Comparison of ENCODE assay signal across 8 cellular contexts in genomic region chr11:73307323-73308002, GRCh38. TPM values are rescaled to one million over a fixed set of nuclear protein-coding genes. Genes with fewer than 3 reads are reported as not detected.
DNase-seq lines count a peak whose midpoint lies in the region; ATAC-seq, FAIRE-seq and TF ChIP-seq lines count a peak whose summit lies in the region.

No MANE protein-coding gene starts in this region.

- CTCF ChIA-PET in Panc1 (lab: Charles Lee) = interaction anchor here (0.6 to 3.4 kb wide), 20 partner anchors 9 to 1101 kb away, joined by 3 to 55 read pairs (median 6); no protein-coding TSS in a partner anchor
- CTCF ChIA-PET in naive thymus-derived CD4-positive, alpha-beta T cell (lab: Charles Lee) = interaction anchor here (0.9 to 4.1 kb wide), 5 partner anchors 9 to 295 kb away, joined by 3 to 28 read pairs (median 4); no protein-coding TSS in a partner anchor

- H3K9me3 Mint-ChIP-seq in naive thymus-derived CD4-positive, alpha-beta T cell = peaks cover 0 to 3% (median 0%) of the 10 kb centered on the region in 11 donors
- no peaks in the 10 kb centered on the region for H3K9me3 Mint-ChIP-seq in stimulated activated memory B cell treated with anti-CD40 and anti-IgM and Interleukin-4, amounts not matched to agents 10 μg/mL and 1 μg/mL and 100 μg/mL, for 72 hours

- no peaks in the 10 kb centered on the region for H3K27me3 ChIP-seq in Panc1 (ENCODE audit: control insufficient read depth, insufficient read depth, low read length)
- H3K27me3 ChIP-seq in naive thymus-derived CD4-positive, alpha-beta T cell (ENCODE audit: control insufficient read depth in 2 of 2, insufficient read depth in 2 of 2, low read length in 2 of 2) = peaks cover 0 to 4% of the 10 kb centered on the region in 2 donors

- peaks cover 31% of the 10 kb centered on the region for H3K4me1 ChIP-seq in Panc1 (ENCODE audit: control insufficient read depth, insufficient read depth, low read length)
- H3K4me1 ChIP-seq in naive thymus-derived CD4-positive, alpha-beta T cell (ENCODE audit: control insufficient read depth in 2 of 2, insufficient read depth in 2 of 2, low read length in 2 of 2) = peaks cover 4 to 5% of the 10 kb centered on the region in 2 donors

- TF ChIP-seq CTCF in D721Med (IDR thresholded peaks at IDR 0.05; ENCODE audit: insufficient read depth, missing control alignments) (peak; percentile 94), Panc1 (IDR thresholded peaks at IDR 0.05) (peak; percentile 93; the same call in 1 of the 2 replicates)

- FAIRE-seq in D721Med (lab: Jason Lieb, UNC) = no peak

- H3K4me3 Mint-ChIP-seq in naive thymus-derived CD4-positive, alpha-beta T cell = peak overlapping the region; percentile 83 to 95 (median 91)
- H3K4me3 Mint-ChIP-seq in stimulated activated memory B cell treated with anti-CD40 and anti-IgM and Interleukin-4, amounts not matched to agents 10 μg/mL and 1 μg/mL and 100 μg/mL, for 72 hours = peak overlapping the region; percentile 87

- H3K36me3 Mint-ChIP-seq in naive thymus-derived CD4-positive, alpha-beta T cell = no peaks in the 10 kb centered on the region
- H3K36me3 Mint-ChIP-seq in stimulated activated memory B cell treated with anti-CD40 and anti-IgM and Interleukin-4, amounts not matched to agents 10 μg/mL and 1 μg/mL and 100 μg/mL, for 72 hours = peaks cover 12% of the 10 kb centered on the region

- no peaks in the 10 kb centered on the region for H3K9me3 ChIP-seq in Panc1 (ENCODE audit: control insufficient read depth, insufficient read depth, low read depth, low read length)
- H3K9me3 ChIP-seq in naive thymus-derived CD4-positive, alpha-beta T cell (ENCODE audit: control insufficient read depth in 2 of 3, low read length in 3 of 3) = no peaks in the 10 kb centered on the region

- peak overlapping the region; percentile 79 to 91 for H3K4me3 ChIP-seq in Panc1 (ENCODE audit: low read depth in 2 of 2, low read length in 2 of 2)
- H3K4me3 ChIP-seq in naive thymus-derived CD4-positive, alpha-beta T cell (ENCODE audit: low read length) = peak overlapping the region; percentile 63

- peak overlapping the region; percentile 81 for H3K27ac ChIP-seq in Panc1 (ENCODE audit: low read length)
- H3K27ac ChIP-seq in naive thymus-derived CD4-positive, alpha-beta T cell (ENCODE audit: low read depth, low read length) = no peak overlapping the region

- H3K36me3 ChIP-seq in Panc1 (ENCODE audit: control insufficient read depth, insufficient read depth, low read length) = no peaks in the 10 kb centered on the region
- no peaks in the 10 kb centered on the region for H3K36me3 ChIP-seq in naive thymus-derived CD4-positive, alpha-beta T cell (ENCODE audit: control insufficient read depth in 2 of 3, insufficient read depth in 3 of 3, low read length in 3 of 3)

- DNase-seq in D721Med (ENCODE audit: insufficient read length, low spot score) (peak; percentile 90), KG1 (lab: John Stamatoyannopoulos, UW) (peak; percentile 99), Panc1 (ENCODE audit: low read depth, low spot score) (peak; percentile 84), activated T-helper 1 cell treated with Interleukin-2 at 50 U/mL for 16 hours (ENCODE audit: low read depth) (peak; percentile 76), fibroblast of gingiva (ENCODE audit: low read depth) (peak; percentile 98)
- peak; percentile 75 to 90 (median 86) for DNase-seq in naive thymus-derived CD4-positive, alpha-beta T cell

- peaks cover 8 to 13% (median 11%) of the 10 kb centered on the region in 7 donors for H3K4me1 Mint-ChIP-seq in naive thymus-derived CD4-positive, alpha-beta T cell
- peaks cover 43% of the 10 kb centered on the region for H3K4me1 Mint-ChIP-seq in stimulated activated memory B cell treated with anti-CD40 and anti-IgM and Interleukin-4, amounts not matched to agents 10 μg/mL and 1 μg/mL and 100 μg/mL, for 72 hours

- BruUV-seq in Panc1 (replicated peaks; lab: Mats Ljungman, UMichigan) = no TSS peak

- H3K27ac Mint-ChIP-seq in naive thymus-derived CD4-positive, alpha-beta T cell = peak overlapping the region in 5 of 9 donors; percentile 9 to 68 (median 31)
- H3K27ac Mint-ChIP-seq in stimulated activated memory B cell treated with anti-CD40 and anti-IgM and Interleukin-4, amounts not matched to agents 10 μg/mL and 1 μg/mL and 100 μg/mL, for 72 hours = peak overlapping the region; percentile 50

- peaks cover 14 to 55% (median 21%) of the 10 kb centered on the region in 5 donors for H3K27me3 Mint-ChIP-seq in naive thymus-derived CD4-positive, alpha-beta T cell
- H3K27me3 Mint-ChIP-seq in stimulated activated memory B cell treated with anti-CD40 and anti-IgM and Interleukin-4, amounts not matched to agents 10 μg/mL and 1 μg/mL and 100 μg/mL, for 72 hours = peaks cover 30% of the 10 kb centered on the region

- peak; percentile 60 for ATAC-seq in GM21529 (IDR thresholded peaks at IDR 0.05; ENCODE audit: unreplicated experiment)
- peak; percentile 82 for ATAC-seq in Panc1
- peak; percentile 83 for ATAC-seq in naive thymus-derived CD4-positive, alpha-beta T cell
- peak; percentile 89 for ATAC-seq in stimulated activated memory B cell treated with anti-CD40 and anti-IgM and Interleukin-4, amounts not matched to agents 10 μg/mL and 1 μg/mL and 100 μg/mL, for 72 hours

- intact Hi-C loops in Panc1 (cut with micrococcal nuclease; ENCODE audit: unreplicated experiment) = loop anchor here (1.0 to 10.0 kb wide), 2 partner anchors 28 to 87 kb away; no protein-coding TSS in a partner anchor
- intact Hi-C loops in naive thymus-derived CD4-positive, alpha-beta T cell (cut with micrococcal nuclease) = loop anchor here (1.0 to 5.0 kb wide), 7 partner anchors 28 to 355 kb away; partner anchors contain the start of genes FAM168A (in 1 of the 2) and RELT (in 1 of the 2)

- in situ Hi-C loops in Panc1 (cut with HindIII; ENCODE audit: low pct_unique_long_range_greater_than_20kb, low sequenced_read_pairs) = no loop called here

- POLR2A ChIA-PET in Panc1 (lab: Charles Lee) = interaction anchor here (0.6 to 1.0 kb wide), 6 partner anchors 28 to 1800 kb away, joined by 3 to 21 read pairs (median 6); no protein-coding TSS in a partner anchor
- POLR2A ChIA-PET in naive thymus-derived CD4-positive, alpha-beta T cell (lab: Charles Lee) = no interaction called here

RNA-seq across cellular contexts. Expression of gene ARHGEF17, which starts 0.6 kb away (rescaled TPM):
- total RNA-seq in Panc1 (2021; ENCODE audit: unreplicated experiment) = 43.2 TPM
- polyA plus RNA-seq in Panc1 (2012; ENCODE audit: insufficient read length) = 52.5 TPM
- total RNA-seq in naive thymus-derived CD4-positive, alpha-beta T cell = 1 to 10 TPM in 1 of 5 experiments, under 1 TPM in 2, not detected in 2; 0.11 to 1.1 (median 0.98) TPM
- not detected for polyA plus RNA-seq in naive thymus-derived CD4-positive, alpha-beta T cell

RNA-seq across cellular contexts. Expression of gene P2RY6, which starts 35.3 kb away (rescaled TPM):
- total RNA-seq in Panc1 (2021; ENCODE audit: unreplicated experiment) = 0.59 TPM
- polyA plus RNA-seq in Panc1 (2012; ENCODE audit: insufficient read length) = 0.45 TPM
- 1 to 10 TPM in 1 of 5 experiments, under 1 TPM in 2, not detected in 2; 0.34 to 1.8 (median 0.92) TPM for total RNA-seq in naive thymus-derived CD4-positive, alpha-beta T cell
- not detected for polyA plus RNA-seq in naive thymus-derived CD4-positive, alpha-beta T cell

Comparison
In these comparisons a context has a peak if more than half of its experiments do, and no peak if none do; other contexts are left out.
1. RNA of gene ARHGEF17, which starts 0.6 kb away (total RNA-seq): 43.2 TPM in Panc1 (single experiment); 0.11 to 1.1 TPM in naive thymus-derived CD4-positive, alpha-beta T cell; every median in the first group is over 10 times any median in the second.
2. Peak in every context shown above with its lines, with median percentiles within 50 percentile points of each other: DNase-seq and ATAC-seq.